Comparison of ENCODE assay signal across 20 cellular contexts in the genomic region with DNA sequence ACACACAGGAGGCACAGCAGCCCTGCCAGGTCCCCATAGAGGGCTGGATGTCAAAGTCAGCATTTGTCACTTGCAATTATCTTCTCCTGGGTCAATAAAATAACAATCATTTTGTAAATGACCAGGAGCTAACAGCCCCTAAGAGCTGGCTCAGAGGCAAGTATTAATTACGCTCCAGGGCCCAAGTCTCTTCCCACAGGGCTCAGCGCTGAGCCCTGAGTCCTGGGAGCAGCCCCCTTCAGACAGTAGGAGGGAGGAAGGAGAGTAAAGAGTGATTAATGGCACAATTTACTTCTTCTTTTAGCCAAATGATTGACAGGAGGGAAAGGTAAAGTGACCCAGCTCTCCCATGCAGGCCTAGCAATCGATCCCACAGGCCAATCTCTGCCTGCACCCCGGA.
"Had no signal": no experiment of that assay in that cellular context is flagged by ENCODE, and none has a peak within 500 bp of the region (broad histone marks: within the 10 kb centered on the region; RNA-seq: fewer than 3 reads in every experiment).

No MANE protein-coding gene starts in this region.

- H3K4me3 Mint-ChIP-seq: activated CD4-positive, alpha-beta memory T cell treated with anti-CD3 and anti-CD28 coated beads for 36 hours; activated CD4-positive, alpha-beta T cell treated with anti-CD3 and anti-CD28 coated beads for 36 hours; activated naive CD8-positive, alpha-beta T cell treated with anti-CD3 and anti-CD28 coated beads, Interleukin-2, amount 10 ng/mL, durations not matched to agents 7 days and 5 days; activated T-cell treated with anti-CD3 and anti-CD28 coated beads, Interleukin-2, amount 50 U/mL, for 24 hours; dendritic cell treated with granulocyte-macrophage colony-stimulating factor and Interleukin-4, amounts not matched to agents 40 ng/mL and 50 ng/mL, for 4 days; immature natural killer cell; neural crest cell; stimulated activated naive CD8-positive, alpha-beta T cell treated with anti-CD3 and anti-CD28 coated beads, Interleukin-15, Interleukin-2, amounts not matched to agents 100 ng/mL and 50 ng/mL, for 24 hours; WTC11 had no signal

- H3K4me3 ChIP-seq: cardiac muscle cell, esophagus squamous epithelium, transverse colon, uterus had no signal

- H3K27ac ChIP-seq: cardiac muscle cell, esophagus squamous epithelium, transverse colon, uterus had no signal

- H3K27ac Mint-ChIP-seq: activated CD4-positive, alpha-beta memory T cell treated with anti-CD3 and anti-CD28 coated beads for 36 hours; activated CD4-positive, alpha-beta T cell treated with anti-CD3 and anti-CD28 coated beads for 36 hours; activated naive CD8-positive, alpha-beta T cell treated with anti-CD3 and anti-CD28 coated beads, Interleukin-2, amount 10 ng/mL, durations not matched to agents 7 days and 5 days; activated T-cell treated with anti-CD3 and anti-CD28 coated beads, Interleukin-2, amount 50 U/mL, for 24 hours; activated T-helper 2 cell treated with anti-CD3 and anti-CD28 coated beads, Interferon-gamma antibody, Interleukin-2, Interleukin-4, amounts not matched to agents 10 μg/mL and 5 μg/mL and 100 μg/mL, durations not matched to agents 14 hours and 24 hours and 36 hours; dendritic cell treated with granulocyte-macrophage colony-stimulating factor and Interleukin-4, amounts not matched to agents 40 ng/mL and 50 ng/mL, for 4 days; immature natural killer cell; progenitor cell of endocrine pancreas; stimulated activated naive CD8-positive, alpha-beta T cell treated with anti-CD3 and anti-CD28 coated beads, Interleukin-15, Interleukin-2, amounts not matched to agents 100 ng/mL and 50 ng/mL, for 24 hours; WTC11 had no signal

- H3K27me3 ChIP-seq: cardiac muscle cell, esophagus squamous epithelium, transverse colon, uterus had no signal

- H3K9me3 ChIP-seq: esophagus squamous epithelium, transverse colon, uterus had no signal

- H3K9me3 Mint-ChIP-seq: activated CD4-positive, alpha-beta memory T cell treated with anti-CD3 and anti-CD28 coated beads for 36 hours; activated T-cell treated with anti-CD3 and anti-CD28 coated beads, Interleukin-2, amount 50 U/mL, for 24 hours; activated T-helper 2 cell treated with anti-CD3 and anti-CD28 coated beads, Interferon-gamma antibody, Interleukin-2, Interleukin-4, amounts not matched to agents 10 μg/mL and 5 μg/mL and 100 μg/mL, durations not matched to agents 14 hours and 24 hours and 36 hours; dendritic cell treated with granulocyte-macrophage colony-stimulating factor and Interleukin-4, amounts not matched to agents 40 ng/mL and 50 ng/mL, for 4 days; immature natural killer cell; neural crest cell; stimulated activated naive CD8-positive, alpha-beta T cell treated with anti-CD3 and anti-CD28 coated beads, Interleukin-15, Interleukin-2, amounts not matched to agents 100 ng/mL and 50 ng/mL, for 24 hours; WTC11 had no signal

- ATAC-seq: activated CD4-positive, alpha-beta T cell treated with anti-CD3 and anti-CD28 coated beads for 36 hours; left ventricle myocardium superior; right cardiac atrium; WTC11 had no signal

- DNase-seq: activated CD4-positive, alpha-beta memory T cell treated with anti-CD3 and anti-CD28 coated beads for 36 hours; activated CD4-positive, alpha-beta T cell treated with anti-CD3 and anti-CD28 coated beads for 36 hours; activated naive CD4-positive, alpha-beta T cell treated with Interleukin-2 at 50 U/mL for 16 hours; activated naive CD8-positive, alpha-beta T cell treated with anti-CD3 and anti-CD28 coated beads, Interleukin-2, amount 10 ng/mL, durations not matched to agents 7 days and 5 days; activated T-cell treated with anti-CD3 and anti-CD28 coated beads, Interleukin-2, amount 50 U/mL, for 24 hours; amygdala; effector CD8-positive, alpha-beta T cell; esophagus squamous epithelium; immature natural killer cell; left ventricle myocardium superior; right cardiac atrium; transverse colon; uterus had no signal

- H3K36me3 Mint-ChIP-seq: activated CD4-positive, alpha-beta memory T cell treated with anti-CD3 and anti-CD28 coated beads for 36 hours; activated naive CD8-positive, alpha-beta T cell treated with anti-CD3 and anti-CD28 coated beads, Interleukin-2, amount 10 ng/mL, durations not matched to agents 7 days and 5 days; immature natural killer cell; WTC11 had no signal

- H3K4me1 ChIP-seq: transverse colon, uterus had no signal

- H3K36me3 ChIP-seq: cardiac muscle cell, esophagus squamous epithelium, transverse colon, uterus had no signal
